ENCODE assay signal across 10 cellular contexts in the genomic region with DNA sequence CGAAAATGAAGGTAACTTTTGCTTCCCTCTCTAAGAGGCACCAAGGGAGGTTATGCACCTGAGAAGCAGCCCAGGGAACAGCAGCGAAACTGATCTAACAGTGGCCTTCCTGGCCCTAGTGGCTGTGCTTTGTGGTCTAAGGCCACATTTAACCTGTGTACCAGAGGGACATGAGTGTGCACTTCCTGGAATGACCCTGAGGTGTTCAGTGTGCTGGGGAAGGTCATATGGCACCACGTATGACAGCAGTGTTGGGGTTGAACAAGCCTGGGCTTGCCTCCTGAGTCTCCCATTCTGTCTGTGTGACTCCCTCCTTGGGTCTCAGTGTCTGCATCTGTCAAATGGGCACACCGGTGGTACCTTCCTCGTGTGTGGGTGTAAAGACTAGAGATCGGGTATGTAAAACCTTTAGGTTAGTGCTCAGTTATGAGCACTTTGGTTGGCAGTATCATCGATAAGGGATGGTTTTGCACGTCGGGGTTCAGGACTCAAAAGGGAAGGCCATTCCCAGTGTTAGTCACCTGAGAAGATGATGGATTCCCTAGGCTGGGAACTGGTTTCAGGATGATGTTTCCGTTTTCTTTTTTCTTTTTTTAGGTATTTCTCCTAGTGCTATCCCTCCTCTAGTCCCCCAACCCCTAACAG. TPM values are rescaled to one million over a fixed set of nuclear protein-coding genes. Genes with fewer than 3 reads are reported as not detected.
A peak's percentile ranks its signal among the peaks of the same experiment; 100 is the strongest.
DNase-seq lines count a peak whose midpoint lies in the region; ATAC-seq and TF ChIP-seq lines count a peak whose summit lies in the region.
"Had no signal": no experiment of that assay in that cellular context is flagged by ENCODE, and none has a peak within 500 bp of the region (broad histone marks: within the 10 kb centered on the region; RNA-seq: fewer than 3 reads in every experiment).

No MANE protein-coding gene starts in this region.

- no peaks in the 10 kb centered on the region for H3K36me3 ChIP-seq in mammary epithelial cell (ENCODE audit: insufficient read depth, low read length)
- H3K36me3 ChIP-seq in breast epithelium = no peaks in the 10 kb centered on the region
- H3K36me3 ChIP-seq in OCI-LY3 (replicated peaks; ENCODE audit: low read depth, low read length) = peaks cover 20% of the 10 kb centered on the region

- no peak for TF ChIP-seq POLR2A in breast epithelium (IDR thresholded peaks at IDR 0.05)

- no TSS peak for BruUV-seq in mammary epithelial cell (replicated peaks; lab: Mats Ljungman, UMichigan)

- no peaks in the 10 kb centered on the region for H4K20me1 ChIP-seq in mammary epithelial cell (ENCODE audit: insufficient read depth, low read length)
- H4K20me1 ChIP-seq in OCI-LY3 (ENCODE audit: insufficient read depth, low read length) = peaks cover 63% of the 10 kb centered on the region

- WGBS in mammary epithelial cell (ENCODE audit: low coverage, missing lambda C conversion rate) = 85% methylated on average over 7 of the region's 10 CpGs
- 83% methylated on average over 10 of the region's 10 CpGs for WGBS in right cardiac atrium

- no peak overlapping the region for H3K9ac ChIP-seq in mammary epithelial cell (ENCODE audit: insufficient read depth, low read length)
- H3K9ac ChIP-seq in OCI-LY3 (ENCODE audit: low read length) = peak overlapping the region; percentile 25; the same call in 1 of the 2 replicates

- dilution Hi-C loops in mammary epithelial cell (cut with HindIII; ENCODE audit: low sequenced_read_pairs) = no loop called here

- H3K4me2 ChIP-seq in mammary epithelial cell (ENCODE audit: insufficient read depth, low read depth, low read length) = no peak overlapping the region
- peak overlapping the region; percentile 72 for H3K4me2 ChIP-seq in OCI-LY3 (ENCODE audit: low read length)

- DNase-seq in mammary epithelial cell = peak; percentile 17
- DNase-seq in breast epithelium (ENCODE audit: low spot score in 2 of 2) = no peak
- DNase-seq in stimulated activated CD4-positive, alpha-beta T cell treated with anti-CD3 and anti-CD28 coated beads, Interleukin-4, amount 100 ng/mL, for 4 hours = no peak
- DNase-seq in right cardiac atrium = no peak
- no peak for DNase-seq in stimulated activated CD4-positive, alpha-beta T cell treated with anti-CD3 and anti-CD28 coated beads, Interleukin-4, amount 100 ng/mL, for 24 hours
- DNase-seq in NCI-H1105 treated with DMSO at 0.1 percent for 48 hours (lab: John Stamatoyannopoulos, UW) = no peak
- DNase-seq: caudate nucleus had no signal

- H3K27me3 ChIP-seq in mammary epithelial cell (ENCODE audit: insufficient read depth, low read length) = no peaks in the 10 kb centered on the region
- H3K27me3 ChIP-seq in breast epithelium = no peaks in the 10 kb centered on the region
- no peaks in the 10 kb centered on the region for H3K27me3 ChIP-seq in OCI-LY3 (ENCODE audit: low read depth, low read length)
- H3K27me3 ChIP-seq in right cardiac atrium (ENCODE audit: control insufficient read depth, insufficient read depth) = no peaks in the 10 kb centered on the region

- H3K4me1 ChIP-seq in mammary epithelial cell (ENCODE audit: insufficient read depth, low read length) = no peaks in the 10 kb centered on the region
- no peaks in the 10 kb centered on the region for H3K4me1 ChIP-seq in breast epithelium
- peaks cover 79% of the 10 kb centered on the region for H3K4me1 ChIP-seq in OCI-LY3 (ENCODE audit: low read length)
- no peaks in the 10 kb centered on the region for H3K4me1 ChIP-seq in right cardiac atrium (ENCODE audit: control insufficient read depth, insufficient read depth, low read length)

- H2AFZ ChIP-seq in mammary epithelial cell (ENCODE audit: low read depth, low read length) = no peak overlapping the region
- no peak overlapping the region for H2AFZ ChIP-seq in OCI-LY3 (ENCODE audit: low read depth, low read length)

- H3K4me3 ChIP-seq in mammary epithelial cell (replicated peaks in 1 of 3; ENCODE audit: insufficient read depth in 1 of 3, low read depth in 2 of 3, low read length in 3 of 3) (no peak overlapping the region), breast epithelium (no peak overlapping the region), OCI-LY3 (ENCODE audit: low read length) (peak overlapping the region; percentile 26), right cardiac atrium (ENCODE audit: low read length) (no peak overlapping the region)

- H3K27ac ChIP-seq in mammary epithelial cell (ENCODE audit: insufficient read depth, low read depth, low read length) (no peak overlapping the region), breast epithelium (no peak overlapping the region), OCI-LY3 (ENCODE audit: low read length) (peak overlapping the region; percentile 89), right cardiac atrium (ENCODE audit: low read length) (no peak overlapping the region)

- TF ChIP-seq CTCF in mammary epithelial cell (conservative IDR thresholded peaks at IDR 0.05 in 1 of 2, IDR thresholded peaks at IDR 0.05 in 1 of 2; ENCODE audit: extremely low read depth in 1 of 2, insufficient read depth in 1 of 2, low read depth in 1 of 2, low read length in 2 of 2) (no peak), breast epithelium (IDR thresholded peaks at IDR 0.05) (no peak), OCI-LY3 (IDR thresholded peaks at IDR 0.05; ENCODE audit: low read depth, low read length) (no peak)

- H3K79me2 ChIP-seq in mammary epithelial cell (ENCODE audit: insufficient read depth, low read length) (no peaks in the 10 kb centered on the region), OCI-LY3 (ENCODE audit: low read length) (peaks cover 92% of the 10 kb centered on the region)

- intact Hi-C loops in mammary epithelial cell (cut with micrococcal nuclease) (no loop called here), breast epithelium (cut with DNase I; ENCODE audit: low total_unique reads) (no loop called here), right cardiac atrium (cut with DNase I) (no loop called here)

- CTCF ChIA-PET in mammary epithelial cell (lab: Charles Lee; ENCODE audit: low non-redundant PET) = no interaction called here

- H3K9me3 ChIP-seq in mammary epithelial cell (replicated peaks; ENCODE audit: insufficient read depth, low read length) = no peaks in the 10 kb centered on the region
- H3K9me3 ChIP-seq in breast epithelium = no peaks in the 10 kb centered on the region
- H3K9me3 ChIP-seq in OCI-LY3 (ENCODE audit: insufficient read depth, low read length) = no peaks in the 10 kb centered on the region
- no peaks in the 10 kb centered on the region for H3K9me3 ChIP-seq in right cardiac atrium (ENCODE audit: control insufficient read depth, low read length)

- peak; percentile 43 for ATAC-seq in HG02798 (IDR thresholded peaks at IDR 0.05; ENCODE audit: poor library complexity, unreplicated experiment)
- no peak for ATAC-seq in right cardiac atrium

- in situ Hi-C loops in mammary epithelial cell (cut with MboI; ENCODE audit: low sequenced_read_pairs in 2 of 2) = no loop called here

RNA-seq across cellular contexts. Expression of gene PLCG2, which starts 31.9 kb away (rescaled TPM):
- total RNA-seq in mammary epithelial cell (1 to 10 TPM; 6.9 to 8.2 TPM), breast epithelium (10 to 100 TPM; 14.6 to 24.6 (median 24.3) TPM), right cardiac atrium (10 to 100 TPM in 2 of 4 donors, 1 to 10 TPM in 2; 8.1 to 18.3 (median 11.7) TPM)
- polyA plus RNA-seq in mammary epithelial cell (2.5 TPM), right cardiac atrium (4.3 TPM)
- polyA minus RNA-seq in mammary epithelial cell = 15.7 TPM
- total RNA-seq: osteocyte had no signal
